In genomic region chr6:156175433-156175832, GRCh38 we compare ENCODE assay signal across 1 cellular context.
TF ChIP-seq lines count a peak whose summit lies in the region.

No MANE protein-coding gene starts in this region.

TF ChIP-seq in H1, 55 proteins besides CTCF, POLR2A, EP300 and RAD21 (continued from another document):
- TF ChIP-seq PHF8 (conservative IDR thresholded peaks at IDR 0.05; ENCODE audit: low read depth, low read length) (no peak), CBX8 (IDR thresholded peaks at IDR 0.05; ENCODE audit: borderline replicate concordance, low read depth, low read length) (no peak), BCL11A (IDR thresholded peaks at IDR 0.05; ENCODE audit: low read depth in 2 of 2, low read length in 2 of 2) (no peak), SP2 (IDR thresholded peaks at IDR 0.05; ENCODE audit: low read length) (no peak), FOSL1 (IDR thresholded peaks at IDR 0.05; ENCODE audit: insufficient read depth, low read depth, low read length) (no peak), JUND (IDR thresholded peaks at IDR 0.05; ENCODE audit: low read length) (no peak), RFX5 (IDR thresholded peaks at IDR 0.05; ENCODE audit: borderline replicate concordance, low read depth, low read length) (no peak), ASH2L (IDR thresholded peaks at IDR 0.05; ENCODE audit: low read length) (no peak), SIX5 (IDR thresholded peaks at IDR 0.05; ENCODE audit: low read depth, low read length) (no peak), BRCA1 (IDR thresholded peaks at IDR 0.05; ENCODE audit: low read depth, low read length) (no peak), RBBP5 (IDR thresholded peaks at IDR 0.05; ENCODE audit: borderline replicate concordance, low read depth, low read length) (no peak), TAF7 (optimal IDR thresholded peaks at IDR 0.05; ENCODE audit: borderline replicate concordance, low read depth, low read length) (no peak)
- TF ChIP-seq, protein P1, sequence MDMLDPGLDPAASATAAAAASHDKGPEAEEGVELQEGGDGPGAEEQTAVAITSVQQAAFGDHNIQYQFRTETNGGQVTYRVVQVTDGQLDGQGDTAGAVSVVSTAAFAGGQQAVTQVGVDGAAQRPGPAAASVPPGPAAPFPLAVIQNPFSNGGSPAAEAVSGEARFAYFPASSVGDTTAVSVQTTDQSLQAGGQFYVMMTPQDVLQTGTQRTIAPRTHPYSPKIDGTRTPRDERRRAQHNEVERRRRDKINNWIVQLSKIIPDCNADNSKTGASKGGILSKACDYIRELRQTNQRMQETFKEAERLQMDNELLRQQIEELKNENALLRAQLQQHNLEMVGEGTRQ (IDR thresholded peaks at IDR 0.05; ENCODE audit: low read length): no peak
TF ChIP-seq in H1: peak in this region for 0.
